In the genomic region with DNA sequence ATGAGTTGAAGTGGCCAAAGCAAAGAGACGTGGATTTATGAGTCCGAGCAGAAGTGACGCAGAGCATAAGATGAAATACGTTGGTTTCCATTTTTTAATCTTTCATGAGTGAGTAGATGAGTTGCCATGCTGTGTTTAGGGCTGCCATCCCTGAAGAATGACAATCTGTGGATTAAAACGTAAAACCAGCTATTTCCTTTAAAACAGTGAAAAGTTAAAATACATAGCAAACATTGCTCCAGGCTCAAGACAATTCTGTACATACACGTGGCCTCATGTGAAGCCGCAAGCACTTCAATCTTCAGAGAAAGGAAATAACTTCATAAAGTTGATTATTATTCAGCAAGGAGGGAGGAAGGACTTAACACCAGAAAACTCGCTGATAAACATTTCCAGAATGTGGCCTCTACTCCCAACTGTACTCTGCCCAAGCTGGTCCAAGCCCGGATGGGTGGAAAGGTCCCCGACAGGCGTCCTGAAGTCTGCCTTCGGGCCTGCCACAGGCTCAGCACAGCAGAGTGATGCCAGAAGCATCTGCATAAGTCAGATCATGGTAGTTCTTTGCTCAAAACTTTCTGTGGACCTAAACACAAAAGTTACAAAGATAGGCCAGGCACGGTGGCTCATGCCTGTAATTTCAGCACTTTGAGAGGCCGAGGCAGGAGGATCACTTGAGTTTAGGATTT, we compare ENCODE assay signal across 19 cellular contexts. TPM values are rescaled to one million over a fixed set of nuclear protein-coding genes. Genes with fewer than 3 reads are reported as not detected.
DNase-seq lines count a peak whose midpoint lies in the region; ATAC-seq, FAIRE-seq and TF ChIP-seq lines count a peak whose summit lies in the region.
"Had no signal": no experiment of that assay in that cellular context is flagged by ENCODE, and none has a peak within 500 bp of the region (broad histone marks: within the 10 kb centered on the region; RNA-seq: fewer than 3 reads in every experiment).

No MANE protein-coding gene starts in this region.

- 32% methylated on average over 14 of the region's 14 CpGs for whole genome bisulfite sequencing in K562 (ENCODE audit: insufficient coverage, low coverage, missing lambda C conversion rate)
- WGBS in mesendoderm (ENCODE audit: extremely low coverage, insufficient coverage, low lambda C conversion rate) = no CpG with 5 or more reads among the region's 14 CpGs

- no peak overlapping the region for H3K4ac ChIP-seq in mesendoderm (ENCODE audit: low read depth, low read length)

- no peaks in the 10 kb centered on the region for H3K79me1 ChIP-seq in mesendoderm (ENCODE audit: low read length)

- no peak overlapping the region for H3K23ac ChIP-seq in mesendoderm (ENCODE audit: low read length)

- FAIRE-seq in K562 (lab: Jason Lieb, UNC) = no peak
- FAIRE-seq: GM12878, GM18507 had no signal

- H3K27me3 Mint-ChIP-seq in activated T-cell treated with anti-CD3 and anti-CD28 coated beads, Interleukin-2, amount 50 U/mL, for 72 hours (ENCODE audit: low read depth) = no peaks in the 10 kb centered on the region

- in situ Hi-C loops in K562 (cut with MboI) = no loop called here

- H3K56ac ChIP-seq in mesendoderm (ENCODE audit: low read length) = peak overlapping the region; percentile 57

- no peaks in the 10 kb centered on the region for H3K9me3 Mint-ChIP-seq in activated T-cell treated with anti-CD3 and anti-CD28 coated beads, Interleukin-2, amount 50 U/mL, for 72 hours
- H3K9me3 Mint-ChIP-seq: CD4-positive, CD25-positive, alpha-beta regulatory T cell; H9 had no signal

- H3K9ac ChIP-seq in K562 (ENCODE audit: insufficient read depth in 1 of 2, low read depth in 2 of 2, low read length in 2 of 2) (no peak overlapping the region), mesendoderm (ENCODE audit: low read length) (no peak overlapping the region)
- H3K9ac ChIP-seq: BLaER1 had no signal

- DNase-seq in activated T-cell treated with anti-CD3 and anti-CD28 coated beads, Interleukin-2, amount 50 U/mL, for 72 hours = no peak
- DNase-seq in activated T-cell treated with anti-CD3 and anti-CD28 coated beads for 4 hours (no peak), K562 (ENCODE audit: extremely low read depth in 1 of 4, low spot score in 3 of 4) (no peak), mesendoderm (peak; percentile 11), NCI-H774 (lab: John Stamatoyannopoulos, UW) (no peak), osteoblast (ENCODE audit: insufficient read length, low spot score, missing footprints) (no peak)
- DNase-seq: AML-193; Calu3; CD4-positive, CD25-positive, alpha-beta regulatory T cell; DMS 273 treated with DMSO at 0.1 percent for 48 hours; GOT3; H9 had no signal

- H4K8ac ChIP-seq in mesendoderm (ENCODE audit: low read depth, low read length) = no peak overlapping the region

- no peak for ATAC-seq in activated T-cell treated with anti-CD3 and anti-CD28 coated beads, Interleukin-2, amount 50 U/mL, for 72 hours (replicated peaks in 1 of 2)
- ATAC-seq in K562 (no peak; the same call in 2 of the 3 replicates), HG02852 (IDR thresholded peaks at IDR 0.05; ENCODE audit: unreplicated experiment) (no peak)
- ATAC-seq: GM12878 had no signal

- POLR2A ChIA-PET in K562 (lab: Yijun Ruan, JAX) = interaction anchor here (1.3 kb wide), 1 partner anchor 12 kb away, joined by 3 read pairs; no protein-coding TSS in a partner anchor

- H3K4me3 ChIP-seq in K562 (no peak overlapping the region), mesendoderm (ENCODE audit: low read length) (no peak overlapping the region), osteoblast (ENCODE audit: insufficient read depth, low read length) (no peak overlapping the region)
- H3K4me3 ChIP-seq: BLaER1, GM12878 had no signal

- H4K20me1 ChIP-seq in K562 (replicated peaks; ENCODE audit: control insufficient read depth, insufficient read depth, low read length) (no peaks in the 10 kb centered on the region), osteoblast (ENCODE audit: insufficient read depth, low read length) (no peaks in the 10 kb centered on the region)
- H4K20me1 ChIP-seq: BLaER1 had no signal

- H2BK5ac ChIP-seq in mesendoderm (ENCODE audit: low read length) = peak overlapping the region; percentile 8

- H3K27me3 ChIP-seq in K562 (ENCODE audit: control insufficient read depth in 2 of 2, insufficient read depth in 2 of 2, low read length in 2 of 2) (no peaks in the 10 kb centered on the region), mesendoderm (ENCODE audit: insufficient read depth, low read length, poor library complexity) (no peaks in the 10 kb centered on the region), osteoblast (ENCODE audit: insufficient read depth, low read length) (no peaks in the 10 kb centered on the region)
- H3K27me3 ChIP-seq: BLaER1 had no signal

- no peaks in the 10 kb centered on the region for H3K9me1 ChIP-seq in K562 (ENCODE audit: control insufficient read depth, insufficient read depth, low read length)

- CTCF ChIA-PET in K562 (lab: Yijun Ruan, JAX; ENCODE audit: low intra/inter-chr PET ratio) = interaction anchor here (0.6 kb wide), 1 partner anchor 101 kb away, joined by 5 read pairs; no protein-coding TSS in a partner anchor

- H3K27ac Mint-ChIP-seq in activated T-cell treated with anti-CD3 and anti-CD28 coated beads, Interleukin-2, amount 50 U/mL, for 72 hours = peak overlapping the region; percentile 20

- H4K5ac ChIP-seq in mesendoderm (ENCODE audit: low read length) = no peak overlapping the region

- no peak for TF ChIP-seq CTCF in K562 (IDR thresholded peaks at IDR 0.05 in 2 of 3, conservative IDR thresholded peaks at IDR 0.05 in 1 of 3; ENCODE audit: insufficient read depth in 2 of 3, low read depth in 1 of 3, low read length in 3 of 3)
- no peak for TF ChIP-seq CTCF in osteoblast (IDR thresholded peaks at IDR 0.05; ENCODE audit: extremely low read depth, low read depth, low read length)

- TF ChIP-seq EP300 in K562 (IDR thresholded peaks at IDR 0.05; ENCODE audit: low read length) = no peak

- peak overlapping the region; percentile 13 for H3K18ac ChIP-seq in mesendoderm (ENCODE audit: low read length)

- H2AFZ ChIP-seq in K562 (ENCODE audit: low read depth, low read length) (no peak overlapping the region), osteoblast (ENCODE audit: low read length) (no peak overlapping the region)

- no peak overlapping the region for H3K4me3 Mint-ChIP-seq in activated T-cell treated with anti-CD3 and anti-CD28 coated beads, Interleukin-2, amount 50 U/mL, for 72 hours
- H3K4me3 Mint-ChIP-seq: H9 had no signal

- peak overlapping the region; percentile 3 for H2AK5ac ChIP-seq in mesendoderm (ENCODE audit: low read length)

- no TSS peak for BruUV-seq in K562 (replicated peaks; lab: Mats Ljungman, UMichigan)

- no peak overlapping the region for H3K4me2 ChIP-seq in K562 (ENCODE audit: insufficient read depth, low read length)
- no peak overlapping the region for H3K4me2 ChIP-seq in mesendoderm (ENCODE audit: low read length)
- no peak overlapping the region for H3K4me2 ChIP-seq in osteoblast (ENCODE audit: insufficient read depth, low read length)
- H3K4me2 ChIP-seq: BLaER1 had no signal

- no peaks in the 10 kb centered on the region for H3K9me3 ChIP-seq in K562 (replicated peaks; ENCODE audit: control insufficient read depth, insufficient read depth, low read depth, low read length)
- H3K9me3 ChIP-seq in osteoblast (ENCODE audit: low read depth, low read length) = no peaks in the 10 kb centered on the region
- H3K9me3 ChIP-seq: BLaER1 had no signal

- no peaks in the 10 kb centered on the region for H3K79me2 ChIP-seq in K562 (ENCODE audit: control insufficient read depth, insufficient read depth, low read length)
- H3K79me2 ChIP-seq in mesendoderm (ENCODE audit: control insufficient read depth, insufficient read depth, low read length) = no peaks in the 10 kb centered on the region
- H3K79me2 ChIP-seq in osteoblast (ENCODE audit: insufficient read depth, low read length) = no peaks in the 10 kb centered on the region

- no peaks in the 10 kb centered on the region for H3K4me1 Mint-ChIP-seq in activated T-cell treated with anti-CD3 and anti-CD28 coated beads, Interleukin-2, amount 50 U/mL, for 72 hours (ENCODE audit: low read depth)

- intact Hi-C loops in K562 (cut with micrococcal nuclease) = no loop called here

- no peaks in the 10 kb centered on the region for H3K36me3 ChIP-seq in K562 (ENCODE audit: control insufficient read depth, insufficient read depth, low read length)
- H3K36me3 ChIP-seq in mesendoderm (ENCODE audit: control insufficient read depth, insufficient read depth, low read length) = no peaks in the 10 kb centered on the region
- H3K36me3 ChIP-seq in osteoblast (ENCODE audit: insufficient read depth, low read length) = no peaks in the 10 kb centered on the region
- H3K36me3 ChIP-seq: BLaER1 had no signal

- no peak overlapping the region for H2BK15ac ChIP-seq in mesendoderm (replicated peaks; ENCODE audit: low read depth)

- H3K27ac ChIP-seq in K562 (ENCODE audit: extremely low read depth, low read depth, low read length) (no peak overlapping the region), mesendoderm (ENCODE audit: low read depth, low read length) (no peak overlapping the region), osteoblast (ENCODE audit: low read depth, low read length) (no peak overlapping the region)
- H3K27ac ChIP-seq: 22Rv1, BLaER1 had no signal

- TF ChIP-seq RAD21 in K562 (CRISPR knock-in tag; conservative IDR thresholded peaks at IDR 0.05 in 1 of 2, IDR thresholded peaks at IDR 0.05 in 1 of 2) = no peak

- no peaks in the 10 kb centered on the region for H3K36me3 Mint-ChIP-seq in activated T-cell treated with anti-CD3 and anti-CD28 coated beads, Interleukin-2, amount 50 U/mL, for 72 hours (ENCODE audit: insufficient read depth in 2 of 2)

- H2BK120ac ChIP-seq in mesendoderm (ENCODE audit: low read depth, low read length) = no peak overlapping the region

- H3K4me1 ChIP-seq in K562 (replicated peaks in 1 of 2; ENCODE audit: control insufficient read depth in 2 of 2, insufficient read depth in 2 of 2, low read length in 2 of 2) (peaks cover 2 to 13% of the 10 kb centered on the region in 2 experiments; a peak in 4 of 5 replicates), mesendoderm (ENCODE audit: control insufficient read depth, low read depth, low read length) (peaks cover 8% of the 10 kb centered on the region), osteoblast (ENCODE audit: insufficient read depth, low read length) (no peaks in the 10 kb centered on the region)

- TF ChIP-seq POLR2A in K562 (conservative IDR thresholded peaks at IDR 0.05) = no peak

RNA-seq across cellular contexts. Expression of gene UTS2, which starts 0.6 kb away (rescaled TPM):
- total RNA-seq in activated T-cell treated with anti-CD3 and anti-CD28 coated beads, Interleukin-2, amount 50 U/mL, for 72 hours = not detected
- not detected in 2 replicates for total RNA-seq in K562 (2011; cell fraction: chromatin; rRNA removed; ENCODE audit: low replicate concordance)
- total RNA-seq in K562 (2011; cell fraction: nucleolus; rRNA removed) = not detected in 2 replicates
- total RNA-seq in K562 (2011; cell fraction: nucleoplasm; rRNA removed) = not detected in 2 replicates
- total RNA-seq in K562 (2014; rRNA removed) (not detected in 2 replicates), K562 (2014; rRNA removed; fragmentation: Illumina TruSeq; extraction: Trizol) (not detected in 2 replicates), K562 (2015; rRNA removed; fragmentation: Illumina TruSeq; extraction: Trizol) (not detected in 2 replicates), K562 (2021) (not detected in 2 replicates), osteoblast (under 0.01 and 0.29 TPM in 2 replicates)
- polyA plus RNA-seq in K562 (2011; rRNA removed) (0.16 and 0.29 TPM in 2 replicates), K562 (2014; fragmentation: Illumina TruSeq; extraction: Trizol) (not detected in 2 replicates), K562 (2014; fragmentation: Nextera tagmentation; extraction: Ambion mirVana) (under 1 TPM in 1 of 2 experiments, not detected in 1; 0.22 TPM), K562 (2014; rRNA removed) (0.07 TPM in 1 of 2 replicates, not detected in the other)
- polyA plus RNA-seq in K562 (2011; cell fraction: cytosol; rRNA removed) = not detected in 2 replicates
- polyA plus RNA-seq in K562 (2011; cell fraction: nucleus; rRNA removed) = not detected in 2 replicates
- polyA plus RNA-seq in K562 (2012) = not detected in 2 replicates
- polyA minus RNA-seq in K562 (2011; rRNA and poly(A)+ RNA removed) = not detected in 2 replicates
- not detected in 2 replicates for polyA minus RNA-seq in K562 (2011; cell fraction: cytosol; rRNA and poly(A)+ RNA removed)
- not detected in 2 replicates for polyA minus RNA-seq in K562 (2011; cell fraction: nucleus; rRNA and poly(A)+ RNA removed)
- polyA plus RNA-seq in mesendoderm (2013, experiment 1 of 2) = 0.07 TPM
- polyA plus RNA-seq in mesendoderm (2013, experiment 2 of 2) = 0.21 TPM
- total RNA-seq: Calu3, Daoy, GM12878, H9, HT1080 had no signal
- polyA plus RNA-seq: GM12878 had no signal
